1 cellular context compared by ENCODE assay signal in genomic region chr19:49911381-49912145, GRCh38.
TF ChIP-seq lines count a peak whose summit lies in the region.

No MANE protein-coding gene starts in this region.

TF ChIP-seq in GM12878, 131 proteins besides CTCF, POLR2A, EP300 and RAD21 (continued from another document):
- TF ChIP-seq CUX1 (IDR thresholded peaks at IDR 0.05; ENCODE audit: insufficient replicate concordance, low read depth, low read length) = no peak
- TF ChIP-seq KLF5 (IDR thresholded peaks at IDR 0.05; ENCODE audit: partially characterized antibody) = no peak
- peak; percentile 56 for TF ChIP-seq RUNX3 (IDR thresholded peaks at IDR 0.05; ENCODE audit: low read length)
- no peak for TF ChIP-seq HDAC2 (IDR thresholded peaks at IDR 0.05)
- TF ChIP-seq RELA (IDR thresholded peaks at IDR 0.05; ENCODE audit: borderline replicate concordance, partially characterized antibody) = peak; percentile 90
- no peak for TF ChIP-seq CBFB (IDR thresholded peaks at IDR 0.05; ENCODE audit: low read depth)
- TF ChIP-seq FOXK2 (IDR thresholded peaks at IDR 0.05) = no peak
- TF ChIP-seq MEF2A (IDR thresholded peaks at IDR 0.05; ENCODE audit: insufficient read depth, low read depth, low read length) = peak; percentile 80
- peak; percentile 83 for TF ChIP-seq IKZF1 (conservative IDR thresholded peaks at IDR 0.05)
- no peak for TF ChIP-seq SMAD1 (IDR thresholded peaks at IDR 0.05; ENCODE audit: low read depth, partially characterized antibody)
- no peak for TF ChIP-seq NKRF (conservative IDR thresholded peaks at IDR 0.05)
- no peak for TF ChIP-seq SMAD5 (IDR thresholded peaks at IDR 0.05; ENCODE audit: low read depth)
- TF ChIP-seq BACH1 (IDR thresholded peaks at IDR 0.05; ENCODE audit: borderline replicate concordance) = no peak
- no peak; the same call in 1 of the 2 replicates for TF ChIP-seq ATF2 (IDR thresholded peaks at IDR 0.05; ENCODE audit: low read length)
- TF ChIP-seq YY1 (IDR thresholded peaks at IDR 0.05; ENCODE audit: low read depth, low read length) = no peak; the same call in 1 of the 2 replicates
- TF ChIP-seq E4F1 (IDR thresholded peaks at IDR 0.05; ENCODE audit: borderline replicate concordance, partially characterized antibody) = no peak
- no peak for TF ChIP-seq BRCA1 (IDR thresholded peaks at IDR 0.05; ENCODE audit: low read depth, low read length)
- peak; percentile 85 for TF ChIP-seq EED (IDR thresholded peaks at IDR 0.05; ENCODE audit: low read depth)
- TF ChIP-seq NR2F1 (conservative IDR thresholded peaks at IDR 0.05) = peak; percentile 5
- TF ChIP-seq TCF7 (IDR thresholded peaks at IDR 0.05; ENCODE audit: borderline replicate concordance) = no peak
- no peak for TF ChIP-seq IRF5 (IDR thresholded peaks at IDR 0.05; ENCODE audit: borderline replicate concordance)
- TF ChIP-seq ETV6 (conservative IDR thresholded peaks at IDR 0.05 in 1 of 2, IDR thresholded peaks at IDR 0.05 in 1 of 2; ENCODE audit: borderline replicate concordance in 1 of 2, low read depth in 1 of 2) = peak in 1 of 2 experiments; percentile 88; a peak in 2 of 4 replicates
- TF ChIP-seq TCF3 (IDR thresholded peaks at IDR 0.05; ENCODE audit: borderline replicate concordance, insufficient read depth, low read depth, low read length) = no peak
- peak; percentile 78; the same call in 1 of the 2 replicates for TF ChIP-seq PML (IDR thresholded peaks at IDR 0.05; ENCODE audit: low read length)
- TF ChIP-seq BHLHE40 (IDR thresholded peaks at IDR 0.05; ENCODE audit: borderline replicate concordance in 1 of 2, low read depth in 2 of 2, low read length in 1 of 2) = peak; percentile 17 to 35; a peak in 1 of 4 replicates
- peak; percentile 50; the same call in 1 of the 2 replicates for TF ChIP-seq MTA2 (IDR thresholded peaks at IDR 0.05; ENCODE audit: low read depth)
- TF ChIP-seq EZH2 (IDR thresholded peaks at IDR 0.05; ENCODE audit: borderline replicate concordance, control insufficient read depth, low read depth, low read length) = no peak
- TF ChIP-seq MLLT1 (IDR thresholded peaks at IDR 0.05) = no peak; the same call in 1 of the 2 replicates
- no peak for TF ChIP-seq ZBED1 (IDR thresholded peaks at IDR 0.05; ENCODE audit: borderline replicate concordance)
- peak; percentile 79 to 81 for TF ChIP-seq IKZF2 (IDR thresholded peaks at IDR 0.05)
- no peak for TF ChIP-seq HSF1 (IDR thresholded peaks at IDR 0.05; ENCODE audit: low read depth, low read length)
- TF ChIP-seq CHD4 (IDR thresholded peaks at IDR 0.05) = no peak
